In the genomic region with DNA sequence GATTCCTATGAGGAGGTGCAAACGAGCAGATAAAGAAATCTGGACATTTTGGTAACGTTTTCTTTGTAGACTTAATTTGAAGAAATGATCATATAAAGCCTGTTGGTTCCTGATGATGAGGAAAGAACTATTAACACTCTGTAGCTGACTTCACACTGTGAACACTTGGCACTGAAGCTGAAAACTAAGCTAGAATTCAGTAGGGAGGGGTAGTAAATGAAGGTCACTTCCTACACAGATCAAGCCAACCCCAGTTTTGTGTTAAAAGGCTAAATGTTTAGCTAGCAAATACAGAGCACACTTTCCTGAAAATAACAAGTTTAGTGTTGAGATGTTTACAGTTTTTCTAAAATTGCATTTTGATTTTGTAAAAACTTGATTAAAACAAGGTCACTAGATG, we compare ENCODE assay signal across 22 cellular contexts.
"Had no signal": no experiment of that assay in that cellular context is flagged by ENCODE, and none has a peak within 500 bp of the region (broad histone marks: within the 10 kb centered on the region; RNA-seq: fewer than 3 reads in every experiment).

No MANE protein-coding gene starts in this region.

- DNase-seq: activated CD4-positive, alpha-beta T cell treated with anti-CD3 and anti-CD28 coated beads for 48 hours; activated CD4-positive, alpha-beta T cell treated with anti-CD3 and anti-CD28 coated beads, Interleukin-2, amount 50 U/mL, for 4 hours; activated CD4-positive, CD25-positive, alpha-beta regulatory T cell treated with anti-CD3 and anti-CD28 coated beads, Interleukin-2, amount 50 U/mL, for 72 hours; activated CD8-positive, alpha-beta memory T cell treated with anti-CD3 and anti-CD28 coated beads, Interleukin-2, amount 50 U/mL, for 48 hours; activated CD8-positive, alpha-beta T cell treated with anti-CD3 and anti-CD28 coated beads, Interleukin-2, amount 10 ng/mL, durations not matched to agents 7 days and 5 days; activated naive CD4-positive, alpha-beta T cell treated with anti-CD3 and anti-CD28 coated beads, Interleukin-2, amount 50 U/mL, for 16 hours; activated naive CD8-positive, alpha-beta T cell treated with anti-CD3 and anti-CD28 coated beads, Interleukin-2, amount 10 ng/mL, durations not matched to agents 7 days and 5 days; activated T-cell treated with anti-CD3 and anti-CD28 coated beads, Interleukin-2, amount 50 U/mL, for 1 hour; adrenal gland; anterior cingulate cortex; KG1; NCI-H1092; NCI-H1694 treated with DMSO at 0.1 percent for 48 hours; NCI-H2029 treated with DMSO at 0.1 percent for 48 hours; NCI-H345; NCI-H510A treated with DMSO at 0.1 percent for 48 hours; Peyer's patch; Right ventricle myocardium superior; SJCRH30 had no signal

- ATAC-seq: activated CD8-positive, alpha-beta T cell treated with anti-CD3 and anti-CD28 coated beads, Interleukin-2, amount 10 ng/mL, durations not matched to agents 7 days and 5 days; WTC11 had no signal

- H3K9me3 ChIP-seq: adrenal gland, Peyer's patch, SJCRH30 had no signal

- H3K36me3 Mint-ChIP-seq: WTC11 had no signal

- H3K36me3 ChIP-seq: adrenal gland, Peyer's patch, SJCRH30 had no signal

- H3K9me3 Mint-ChIP-seq: activated naive CD8-positive, alpha-beta T cell treated with anti-CD3 and anti-CD28 coated beads, Interleukin-2, amount 10 ng/mL, durations not matched to agents 7 days and 5 days had no signal

- H3K4me3 Mint-ChIP-seq: activated CD8-positive, alpha-beta T cell treated with anti-CD3 and anti-CD28 coated beads, Interleukin-2, amount 10 ng/mL, durations not matched to agents 7 days and 5 days; activated naive CD8-positive, alpha-beta T cell treated with anti-CD3 and anti-CD28 coated beads, Interleukin-2, amount 10 ng/mL, durations not matched to agents 7 days and 5 days; T-helper 1 cell treated with Interleukin-12 subunit alpha and Interleukin-12 subunit beta and Interleukin-4 antibody, amounts not matched to agents 30 μg/mL and 1 μg/mL, for 36 hours; WTC11 had no signal

- H3K27ac ChIP-seq: adrenal gland, Peyer's patch, RWPE1, SJCRH30 had no signal

- H3K27ac Mint-ChIP-seq: activated CD8-positive, alpha-beta T cell treated with anti-CD3 and anti-CD28 coated beads, Interleukin-2, amount 10 ng/mL, durations not matched to agents 7 days and 5 days; activated naive CD8-positive, alpha-beta T cell treated with anti-CD3 and anti-CD28 coated beads, Interleukin-2, amount 10 ng/mL, durations not matched to agents 7 days and 5 days; WTC11 had no signal

- H3K27me3 ChIP-seq: adrenal gland, Peyer's patch, SJCRH30 had no signal

- H3K4me3 ChIP-seq: adrenal gland, Peyer's patch, SJCRH30 had no signal

- H3K4me1 ChIP-seq: SJCRH30 had no signal
